ENCODE assay signal across 14 cellular contexts in the genomic region with DNA sequence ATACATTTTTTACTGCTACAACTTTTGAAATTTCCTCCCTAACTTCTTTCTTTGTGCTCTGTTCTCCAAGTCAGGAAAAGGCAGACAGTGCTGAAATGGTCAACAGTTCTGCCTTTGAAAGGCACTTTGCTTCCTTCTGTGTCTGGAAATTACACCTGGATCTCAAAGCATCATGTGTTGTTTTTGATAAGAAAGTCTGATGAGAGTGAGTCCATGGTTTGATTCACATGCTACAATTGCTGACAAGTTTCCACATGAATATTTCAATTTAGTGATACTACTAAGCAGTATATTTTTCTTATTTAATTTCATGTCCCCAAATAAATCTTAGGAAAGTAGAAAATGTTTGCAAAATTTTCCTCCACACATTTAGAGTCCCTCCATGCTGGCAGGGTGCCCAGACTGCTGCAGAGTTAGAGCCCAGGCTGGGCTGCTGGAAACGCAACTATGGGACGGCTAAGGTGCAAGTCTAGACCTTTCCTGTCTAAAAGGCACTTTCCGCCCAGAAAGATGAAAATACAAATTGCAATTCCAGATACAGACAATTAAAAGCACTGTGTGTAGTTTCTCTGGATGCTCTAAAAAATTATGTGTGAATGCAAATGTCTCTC.
"Had no signal": no experiment of that assay in that cellular context is flagged by ENCODE, and none has a peak within 500 bp of the region (broad histone marks: within the 10 kb centered on the region; RNA-seq: fewer than 3 reads in every experiment).

No MANE protein-coding gene starts in this region.

- DNase-seq: activated CD4-positive, alpha-beta memory T cell treated with anti-CD3 and anti-CD28 coated beads for 36 hours; activated T-cell treated with anti-CD3 and anti-CD28 coated beads, Interleukin-2, amount 50 U/mL, for 48 hours; effector memory CD8-positive, alpha-beta T cell; immature natural killer cell; mesendoderm; nephron progenitor cell; psoas muscle; stimulated activated CD4-positive, alpha-beta T cell treated with anti-CD3 and anti-CD28 coated beads, Interleukin-2, amount 100 ng/mL, for 48 hours; stimulated activated CD8-positive, alpha-beta memory T cell treated with anti-CD3 and anti-CD28 coated beads, Interleukin-4, amount 100 ng/mL, for 48 hours; SW 1271; testis had no signal

- H3K27me3 ChIP-seq: testis had no signal

- H3K4me1 Mint-ChIP-seq: central memory CD8-positive, alpha-beta T cell; nephron progenitor cell had no signal

- H3K36me3 Mint-ChIP-seq: immature natural killer cell had no signal

- H3K4me1 ChIP-seq: psoas muscle, testis had no signal

- H3K9me3 Mint-ChIP-seq: activated CD4-positive, alpha-beta memory T cell treated with anti-CD3 and anti-CD28 coated beads for 36 hours; central memory CD8-positive, alpha-beta T cell; effector memory CD8-positive, alpha-beta T cell; stimulated activated naive CD8-positive, alpha-beta T cell treated with anti-CD3 and anti-CD28 coated beads, Interleukin-15, Interleukin-2, amounts not matched to agents 100 ng/mL and 50 ng/mL, for 24 hours had no signal

- H3K27me3 Mint-ChIP-seq: stimulated activated naive CD8-positive, alpha-beta T cell treated with anti-CD3 and anti-CD28 coated beads, Interleukin-15, Interleukin-2, amounts not matched to agents 100 ng/mL and 50 ng/mL, for 24 hours had no signal

- H3K27ac Mint-ChIP-seq: immature natural killer cell; nephron progenitor cell; stimulated activated naive CD8-positive, alpha-beta T cell treated with anti-CD3 and anti-CD28 coated beads, Interleukin-15, Interleukin-2, amounts not matched to agents 100 ng/mL and 50 ng/mL, for 24 hours had no signal

- ATAC-seq: activated CD4-positive, CD25-positive, alpha-beta regulatory T cell treated with anti-CD3 and anti-CD28 coated beads, Interleukin-2, amount 50 U/mL, for 24 hours; effector memory CD8-positive, alpha-beta T cell; psoas muscle had no signal

- H3K9me3 ChIP-seq: psoas muscle, testis had no signal

- H3K4me3 Mint-ChIP-seq: activated CD4-positive, alpha-beta memory T cell treated with anti-CD3 and anti-CD28 coated beads for 36 hours; central memory CD8-positive, alpha-beta T cell; effector memory CD8-positive, alpha-beta T cell; immature natural killer cell; nephron progenitor cell; stimulated activated naive CD8-positive, alpha-beta T cell treated with anti-CD3 and anti-CD28 coated beads, Interleukin-15, Interleukin-2, amounts not matched to agents 100 ng/mL and 50 ng/mL, for 24 hours had no signal

- H3K27ac ChIP-seq: psoas muscle, testis had no signal

- H3K4me3 ChIP-seq: psoas muscle, testis had no signal
